1 cellular context compared by ENCODE assay signal in genomic region chr3:14274999-14275961, GRCh38.
A peak's percentile ranks its signal among the peaks of the same experiment; 100 is the strongest.
TF ChIP-seq lines count a peak whose summit lies in the region.

No MANE protein-coding gene starts in this region.

TF ChIP-seq in H1, 55 proteins besides CTCF, POLR2A, EP300 and RAD21:
- TF ChIP-seq E2F6 (IDR thresholded peaks at IDR 0.05) (peak; percentile 84), KDM1A (IDR thresholded peaks at IDR 0.05; ENCODE audit: borderline replicate concordance, low read length) (peak; percentile 86), SIRT6 (IDR thresholded peaks at IDR 0.05; ENCODE audit: low read length) (no peak), SIN3A (conservative IDR thresholded peaks at IDR 0.05 in 1 of 2, IDR thresholded peaks at IDR 0.05 in 1 of 2; ENCODE audit: low read depth in 1 of 2, low read length in 2 of 2) (no peak), ATF3 (IDR thresholded peaks at IDR 0.05; ENCODE audit: insufficient read depth, low read depth, low read length) (peak; percentile 41; the same call in 1 of the 2 replicates), TEAD4 (IDR thresholded peaks at IDR 0.05; ENCODE audit: low read depth, low read length) (0 out of 2 replicates have a peak, but pooled peaks have one; percentile 6), USF2 (IDR thresholded peaks at IDR 0.05; ENCODE audit: low read length) (0 out of 2 replicates have a peak, but pooled peaks have one; percentile 22), MAFK (IDR thresholded peaks at IDR 0.05; ENCODE audit: low read depth, low read length) (no peak), MAX (IDR thresholded peaks at IDR 0.05) (peak; percentile 91), TBP (IDR thresholded peaks at IDR 0.05; ENCODE audit: low read depth, low read length) (no peak)
